In the genomic region with DNA sequence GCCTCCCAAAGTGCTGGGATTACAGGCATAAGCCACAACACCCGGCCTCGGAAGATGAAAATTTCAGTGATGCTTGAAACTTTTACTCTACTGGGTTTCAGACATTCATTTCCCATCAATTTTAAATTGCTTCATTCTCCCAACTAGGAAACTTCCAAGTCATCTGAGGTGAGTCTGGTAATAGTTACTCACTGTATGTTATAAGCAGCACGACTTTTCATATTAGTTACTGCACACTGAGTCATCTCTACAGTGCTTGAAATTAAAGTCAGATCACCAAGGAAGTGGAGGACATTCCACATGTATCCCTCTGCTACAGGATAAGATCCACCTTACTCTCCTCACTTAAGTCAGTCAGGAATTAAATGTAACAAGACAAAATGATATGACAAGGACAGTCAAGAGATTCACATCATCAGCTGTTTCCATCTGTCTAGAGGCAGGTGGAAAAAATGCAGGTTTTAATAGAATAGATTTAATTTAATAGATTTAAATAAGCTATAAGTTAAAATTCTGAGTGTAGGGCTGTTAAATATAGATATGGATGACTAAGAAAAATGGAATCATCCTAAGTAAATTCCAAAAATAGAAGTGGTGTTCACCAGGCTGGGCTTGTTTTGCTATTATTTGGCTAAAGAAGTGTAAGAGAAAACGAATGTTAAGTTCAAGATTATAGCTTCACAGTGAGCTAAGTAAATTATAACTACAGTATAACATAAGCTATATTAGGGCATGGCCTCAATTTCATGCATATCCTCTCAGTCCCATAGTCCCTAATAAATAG, we compare ENCODE assay signal across 14 cellular contexts.
DNase-seq lines count a peak whose midpoint lies in the region; ATAC-seq, FAIRE-seq and TF ChIP-seq lines count a peak whose summit lies in the region.
"Had no signal": no experiment of that assay in that cellular context is flagged by ENCODE, and none has a peak within 500 bp of the region (broad histone marks: within the 10 kb centered on the region; RNA-seq: fewer than 3 reads in every experiment).

No MANE protein-coding gene starts in this region.

- H3K27me3 ChIP-seq in bronchial epithelial cell (ENCODE audit: control insufficient read depth, insufficient read depth, low read length) = no peaks in the 10 kb centered on the region
- H3K27me3 ChIP-seq: transverse colon had no signal

- peaks cover 2 to 9% (median 2%) of the 10 kb centered on the region in 3 donors for H3K27me3 Mint-ChIP-seq in immature natural killer cell (ENCODE audit: low read depth in 3 of 3)

- TF ChIP-seq CTCF in AG09309 (IDR thresholded peaks at IDR 0.05; ENCODE audit: control insufficient read depth, insufficient read depth, low read depth, low read length, missing control alignments) = no peak
- TF ChIP-seq CTCF in bronchial epithelial cell (IDR thresholded peaks at IDR 0.05; ENCODE audit: insufficient read depth, low read length, severe bottlenecking) = no peak

- H3K4me3 ChIP-seq in AG09309 (ENCODE audit: control insufficient read depth, low read depth, low read length) = no peak overlapping the region
- no peak overlapping the region for H3K4me3 ChIP-seq in bronchial epithelial cell (ENCODE audit: low read depth, low read length)
- H3K4me3 ChIP-seq: transverse colon had no signal

- H3K27ac Mint-ChIP-seq in immature natural killer cell = no peak overlapping the region
- H3K27ac Mint-ChIP-seq: activated naive CD4-positive, alpha-beta T cell treated with anti-CD3 and anti-CD28 coated beads, Interleukin-2, amount 50 U/mL, for 24 hours; progenitor cell of endocrine pancreas had no signal

- peaks cover 0 to 3% (median 0%) of the 10 kb centered on the region in 3 donors for H3K36me3 Mint-ChIP-seq in immature natural killer cell
- H3K36me3 Mint-ChIP-seq: activated naive CD4-positive, alpha-beta T cell treated with anti-CD3 and anti-CD28 coated beads, Interleukin-2, amount 50 U/mL, for 24 hours had no signal

- DNase-seq in AG09309 (ENCODE audit: low read depth) = peak; percentile 76
- DNase-seq in LHCN-M2 (ENCODE audit: low read depth) = peak; percentile 86
- DNase-seq in bronchial epithelial cell (ENCODE audit: low read depth) = peak; percentile 94
- peak; percentile 85 for DNase-seq in iris pigment epithelial cell (ENCODE audit: low read depth)
- no peak for DNase-seq in T-helper 1 cell
- DNase-seq in immature natural killer cell = no peak
- no peak for DNase-seq in HK-2 (ENCODE audit: unreplicated experiment)
- DNase-seq: NCI-H2081 treated with DMSO at 0.1 percent for 48 hours; stimulated activated CD8-positive, alpha-beta memory T cell treated with anti-CD3 and anti-CD28 coated beads, Interleukin-4, amount 100 ng/mL, for 48 hours; transverse colon had no signal

- H3K9me3 Mint-ChIP-seq in immature natural killer cell = peaks cover 0 to 3% (median 0%) of the 10 kb centered on the region in 6 donors
- H3K9me3 Mint-ChIP-seq: activated naive CD4-positive, alpha-beta T cell treated with anti-CD3 and anti-CD28 coated beads, Interleukin-2, amount 50 U/mL, for 24 hours had no signal

- no peak for FAIRE-seq in bronchial epithelial cell (lab: Jason Lieb, UNC)
- FAIRE-seq: GM12892 had no signal

- no peak overlapping the region for H3K4me3 Mint-ChIP-seq in immature natural killer cell
- H3K4me3 Mint-ChIP-seq: activated naive CD4-positive, alpha-beta T cell treated with anti-CD3 and anti-CD28 coated beads, Interleukin-2, amount 50 U/mL, for 24 hours had no signal

- H3K4me1 Mint-ChIP-seq in immature natural killer cell = peaks cover 10 to 16% of the 10 kb centered on the region in 2 donors
- H3K4me1 Mint-ChIP-seq: activated naive CD4-positive, alpha-beta T cell treated with anti-CD3 and anti-CD28 coated beads, Interleukin-2, amount 50 U/mL, for 24 hours had no signal

- ATAC-seq in GM19452 (IDR thresholded peaks at IDR 0.05; ENCODE audit: unreplicated experiment) = no peak

- H3K36me3 ChIP-seq in bronchial epithelial cell (ENCODE audit: control insufficient read depth, insufficient read depth, low read length) = no peaks in the 10 kb centered on the region
- H3K36me3 ChIP-seq: transverse colon had no signal

Comparison
In these comparisons a context has a peak if more than half of its experiments do, and no peak if none do; other contexts are left out.
1. DNase-seq: peak in AG09309 (single experiment), LHCN-M2 (single experiment), bronchial epithelial cell (single experiment) and iris pigment epithelial cell (single experiment); none in T-helper 1 cell (0 of 5), immature natural killer cell (0 of 3) and HK-2 (single experiment).